Comparison of ENCODE assay signal across 1 cellular context in the genomic region with DNA sequence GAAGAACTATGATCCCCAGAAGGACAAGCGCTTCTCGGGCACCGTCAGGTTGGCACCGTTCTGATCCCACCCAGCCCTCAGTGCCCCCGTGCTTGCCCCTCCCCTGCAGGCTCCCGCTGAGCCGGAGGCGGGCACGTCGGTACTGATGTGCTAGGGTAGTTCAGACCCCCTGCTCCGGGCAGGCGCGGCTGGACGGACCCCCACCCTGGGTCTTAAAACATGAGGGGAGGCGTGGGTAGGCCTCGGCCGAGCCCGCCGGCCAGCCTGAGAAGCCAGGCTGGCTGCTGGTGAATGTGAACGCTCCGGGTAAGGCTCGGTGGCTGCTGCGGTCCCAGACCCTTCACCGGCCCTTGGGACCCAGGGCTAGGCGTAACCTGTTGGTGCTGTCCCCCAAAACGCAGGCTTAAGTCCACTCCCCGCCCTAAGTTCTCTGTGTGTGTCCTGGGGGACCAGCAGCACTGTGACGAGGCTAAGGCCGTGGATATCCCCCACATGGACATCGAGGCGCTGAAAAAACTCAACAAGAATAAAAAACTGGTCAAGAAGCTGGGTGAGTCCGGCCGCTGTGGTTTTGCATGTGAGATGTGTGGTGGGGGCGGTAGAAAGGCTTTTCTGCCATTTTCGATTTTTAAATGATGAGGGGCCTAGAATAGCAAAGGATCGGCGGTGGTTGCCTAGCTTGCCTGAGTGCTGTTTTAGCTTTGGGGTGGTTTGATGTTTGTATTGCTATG.
A peak's percentile ranks its signal among the peaks of the same experiment; 100 is the strongest.
TF ChIP-seq lines count a peak whose summit lies in the region.

No MANE protein-coding gene starts in this region.

TF ChIP-seq in HepG2, 621 proteins besides CTCF, POLR2A, EP300 and RAD21 (continued from another document):
- TF ChIP-seq SNAPC4 (CRISPR knock-in tag; IDR thresholded peaks at IDR 0.05), result 0 out of 2 replicates have a peak, but pooled peaks have one; percentile 2
- TF ChIP-seq ZC3H13 (CRISPR knock-in tag; IDR thresholded peaks at IDR 0.05), result 0 out of 2 replicates have a peak, but pooled peaks have one; percentile 13
- TF ChIP-seq MAFF (IDR thresholded peaks at IDR 0.05; ENCODE audit: low read depth, low read length), result no peak
- TF ChIP-seq, protein P1, sequence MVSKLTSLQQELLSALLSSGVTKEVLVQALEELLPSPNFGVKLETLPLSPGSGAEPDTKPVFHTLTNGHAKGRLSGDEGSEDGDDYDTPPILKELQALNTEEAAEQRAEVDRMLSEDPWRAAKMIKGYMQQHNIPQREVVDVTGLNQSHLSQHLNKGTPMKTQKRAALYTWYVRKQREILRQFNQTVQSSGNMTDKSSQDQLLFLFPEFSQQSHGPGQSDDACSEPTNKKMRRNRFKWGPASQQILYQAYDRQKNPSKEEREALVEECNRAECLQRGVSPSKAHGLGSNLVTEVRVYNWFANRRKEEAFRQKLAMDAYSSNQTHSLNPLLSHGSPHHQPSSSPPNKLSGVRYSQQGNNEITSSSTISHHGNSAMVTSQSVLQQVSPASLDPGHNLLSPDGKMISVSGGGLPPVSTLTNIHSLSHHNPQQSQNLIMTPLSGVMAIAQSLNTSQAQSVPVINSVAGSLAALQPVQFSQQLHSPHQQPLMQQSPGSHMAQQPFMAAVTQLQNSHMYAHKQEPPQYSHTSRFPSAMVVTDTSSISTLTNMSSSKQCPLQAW (CRISPR knock-in tag; IDR thresholded peaks at IDR 0.05), result no peak
TF ChIP-seq in HepG2: peak in this region for 47.
